8 cellular contexts compared by ENCODE assay signal in genomic region chr11:13384837-13385417, GRCh38.
DNase-seq lines count a peak whose midpoint lies in the region; ATAC-seq and TF ChIP-seq lines count a peak whose summit lies in the region.

No MANE protein-coding gene starts in this region.

- TF ChIP-seq CTCF in Panc1 (IDR thresholded peaks at IDR 0.05) (peak; percentile 82), mammary epithelial cell (conservative IDR thresholded peaks at IDR 0.05 in 1 of 2, IDR thresholded peaks at IDR 0.05 in 1 of 2; ENCODE audit: extremely low read depth in 1 of 2, insufficient read depth in 1 of 2, low read depth in 1 of 2, low read length in 2 of 2) (peak; percentile 67 to 68), liver (IDR thresholded peaks at IDR 0.05; ENCODE audit: low read depth, low read length, missing input control) (peak; percentile 48), upper lobe of right lung (IDR thresholded peaks at IDR 0.05) (peak; percentile 64), suprapubic skin (IDR thresholded peaks at IDR 0.05) (peak in 1 of 2 donors; percentile 38)

- POLR2A ChIA-PET in Panc1 (lab: Charles Lee) = interaction anchor here (0.6 kb wide), 1 partner anchor 227 kb away, joined by 3 read pairs; no protein-coding TSS in a partner anchor

- intact Hi-C loops in Panc1 (cut with micrococcal nuclease; ENCODE audit: unreplicated experiment) (no loop called here), mammary epithelial cell (cut with micrococcal nuclease) (loop anchor here (1.0 to 5.0 kb wide), 3 partner anchors 77 to 202 kb away; partner anchors contain the start of gene BTBD10), upper lobe of right lung (cut with DNase I) (no loop called here)

- H2AFZ ChIP-seq in mammary epithelial cell (ENCODE audit: low read depth, low read length) = no peak overlapping the region

- H3K27ac ChIP-seq in Panc1 (ENCODE audit: low read length) (no peak overlapping the region), mammary epithelial cell (ENCODE audit: insufficient read depth, low read depth, low read length) (no peak overlapping the region), liver (ENCODE audit: low read depth in 1 of 2, low read length in 2 of 2) (no peak overlapping the region), upper lobe of right lung (no peak overlapping the region), suprapubic skin (no peak overlapping the region)

- no peak for TF ChIP-seq EP300 in suprapubic skin (IDR thresholded peaks at IDR 0.05)

- CTCF ChIA-PET in Panc1 (lab: Charles Lee) (interaction anchor here (0.8 to 1.5 kb wide), 3 partner anchors 28 to 421 kb away, joined by 3 to 7 read pairs (median 3); no protein-coding TSS in a partner anchor), mammary epithelial cell (lab: Charles Lee; ENCODE audit: low non-redundant PET) (no interaction called here)

- peak; percentile 62 for ATAC-seq in HG03469 (IDR thresholded peaks at IDR 0.05; ENCODE audit: unreplicated experiment)
- ATAC-seq in Panc1 = peak; percentile 71; the same call in 1 of the 2 replicates
- peak; percentile 27 for ATAC-seq in upper lobe of right lung

- dilution Hi-C loops in mammary epithelial cell (cut with HindIII; ENCODE audit: low sequenced_read_pairs) = no loop called here

- peak; percentile 61 to 63 for TF ChIP-seq RAD21 in liver (IDR thresholded peaks at IDR 0.05)

- no peak overlapping the region for H3K9ac ChIP-seq in mammary epithelial cell (ENCODE audit: insufficient read depth, low read length)
- H3K9ac ChIP-seq in liver (ENCODE audit: low read depth in 1 of 2, low read length in 2 of 2) = no peak overlapping the region

- H3K36me3 ChIP-seq in Panc1 (ENCODE audit: control insufficient read depth, insufficient read depth, low read length) (peaks cover 10% of the 10 kb centered on the region; the same call in 1 of the 2 replicates), mammary epithelial cell (ENCODE audit: insufficient read depth, low read length) (peaks cover 35% of the 10 kb centered on the region), liver (ENCODE audit: control insufficient read depth in 4 of 4, insufficient read depth in 3 of 4, low read depth in 1 of 4, low read length in 3 of 4) (peaks cover 7 to 60% (median 49%) of the 10 kb centered on the region in 4 donors), upper lobe of right lung (peaks cover 88% of the 10 kb centered on the region), suprapubic skin (peaks cover 61% of the 10 kb centered on the region)

- no peaks in the 10 kb centered on the region for H4K20me1 ChIP-seq in mammary epithelial cell (ENCODE audit: insufficient read depth, low read length)

- WGBS in mammary epithelial cell (ENCODE audit: low coverage, missing lambda C conversion rate) = 19% methylated on average over 3 of the region's 3 CpGs
- 23% methylated on average over 3 of the region's 3 CpGs for WGBS in liver
- WGBS in suprapubic skin = 21% methylated on average over 3 of the region's 3 CpGs

- DNase-seq in activated gamma-delta T cell treated with Interleukin-2 at 50 U/mL for 16 hours (peak; percentile 8), activated gamma-delta T cell (lab: John Stamatoyannopoulos, UW) (no peak), Panc1 (ENCODE audit: low read depth, low spot score) (peak; percentile 15), mammary epithelial cell (peak; percentile 22), upper lobe of right lung (no peak), suprapubic skin (ENCODE audit: low spot score in 2 of 2) (no peak)

- H3K4me1 ChIP-seq in Panc1 (ENCODE audit: control insufficient read depth, insufficient read depth, low read length) (no peaks in the 10 kb centered on the region), mammary epithelial cell (ENCODE audit: insufficient read depth, low read length) (no peaks in the 10 kb centered on the region), liver (ENCODE audit: control insufficient read depth in 4 of 4, insufficient read depth in 4 of 4, low read length in 3 of 4) (no peaks in the 10 kb centered on the region), upper lobe of right lung (no peaks in the 10 kb centered on the region), suprapubic skin (no peaks in the 10 kb centered on the region)

- BruUV-seq in Panc1 (replicated peaks; lab: Mats Ljungman, UMichigan) (no TSS peak), mammary epithelial cell (replicated peaks; lab: Mats Ljungman, UMichigan) (no TSS peak)

- H3K4me3 ChIP-seq in Panc1 (ENCODE audit: low read depth in 2 of 2, low read length in 2 of 2) (no peak overlapping the region), mammary epithelial cell (replicated peaks in 1 of 3; ENCODE audit: insufficient read depth in 1 of 3, low read depth in 2 of 3, low read length in 3 of 3) (no peak overlapping the region), liver (ENCODE audit: low read depth in 1 of 3, low read length in 3 of 3) (no peak overlapping the region), upper lobe of right lung (no peak overlapping the region), suprapubic skin (no peak overlapping the region)

- H3K9me3 ChIP-seq in Panc1 (ENCODE audit: control insufficient read depth, insufficient read depth, low read depth, low read length) = no peaks in the 10 kb centered on the region
- H3K9me3 ChIP-seq in mammary epithelial cell (replicated peaks; ENCODE audit: insufficient read depth, low read length) = no peaks in the 10 kb centered on the region
- H3K9me3 ChIP-seq in liver (ENCODE audit: control insufficient read depth in 4 of 4, low read length in 3 of 4) = no peaks in the 10 kb centered on the region
- no peaks in the 10 kb centered on the region for H3K9me3 ChIP-seq in upper lobe of right lung
- no peaks in the 10 kb centered on the region for H3K9me3 ChIP-seq in suprapubic skin

- H3K27me3 ChIP-seq in Panc1 (ENCODE audit: control insufficient read depth, insufficient read depth, low read length) = no peaks in the 10 kb centered on the region
- no peaks in the 10 kb centered on the region for H3K27me3 ChIP-seq in mammary epithelial cell (ENCODE audit: insufficient read depth, low read length)
- H3K27me3 ChIP-seq in liver (ENCODE audit: control insufficient read depth in 4 of 4, insufficient read depth in 4 of 4, low read length in 3 of 4) = no peaks in the 10 kb centered on the region
- no peaks in the 10 kb centered on the region for H3K27me3 ChIP-seq in upper lobe of right lung
- no peaks in the 10 kb centered on the region for H3K27me3 ChIP-seq in suprapubic skin

- in situ Hi-C loops in Panc1 (cut with HindIII; ENCODE audit: low pct_unique_long_range_greater_than_20kb, low sequenced_read_pairs) = no loop called here
- in situ Hi-C loops in mammary epithelial cell (cut with MboI; ENCODE audit: low sequenced_read_pairs in 2 of 2) = no loop called here

- H3K4me2 ChIP-seq in mammary epithelial cell (ENCODE audit: insufficient read depth, low read depth, low read length) = no peak overlapping the region

- no peaks in the 10 kb centered on the region for H3K79me2 ChIP-seq in mammary epithelial cell (ENCODE audit: insufficient read depth, low read length)

- TF ChIP-seq POLR2A in suprapubic skin (IDR thresholded peaks at IDR 0.05) = no peak

TF ChIP-seq in liver, 16 proteins besides CTCF, POLR2A, EP300 and RAD21 (continues in another document):
- TF ChIP-seq HNF4A (conservative IDR thresholded peaks at IDR 0.05) (no peak), ZBTB33 (IDR thresholded peaks at IDR 0.05) (no peak), YY1 (IDR thresholded peaks at IDR 0.05) (no peak), RXRA (IDR thresholded peaks at IDR 0.05) (no peak), SP1 (IDR thresholded peaks at IDR 0.05) (no peak), GABPA (IDR thresholded peaks at IDR 0.05 in 1 of 2, conservative IDR thresholded peaks at IDR 0.05 in 1 of 2) (no peak), JUND (IDR thresholded peaks at IDR 0.05) (no peak), TAF1 (conservative IDR thresholded peaks at IDR 0.05) (no peak), HNF4G (IDR thresholded peaks at IDR 0.05) (no peak), NR2F2 (IDR thresholded peaks at IDR 0.05) (no peak)
- TF ChIP-seq, protein P1, sequence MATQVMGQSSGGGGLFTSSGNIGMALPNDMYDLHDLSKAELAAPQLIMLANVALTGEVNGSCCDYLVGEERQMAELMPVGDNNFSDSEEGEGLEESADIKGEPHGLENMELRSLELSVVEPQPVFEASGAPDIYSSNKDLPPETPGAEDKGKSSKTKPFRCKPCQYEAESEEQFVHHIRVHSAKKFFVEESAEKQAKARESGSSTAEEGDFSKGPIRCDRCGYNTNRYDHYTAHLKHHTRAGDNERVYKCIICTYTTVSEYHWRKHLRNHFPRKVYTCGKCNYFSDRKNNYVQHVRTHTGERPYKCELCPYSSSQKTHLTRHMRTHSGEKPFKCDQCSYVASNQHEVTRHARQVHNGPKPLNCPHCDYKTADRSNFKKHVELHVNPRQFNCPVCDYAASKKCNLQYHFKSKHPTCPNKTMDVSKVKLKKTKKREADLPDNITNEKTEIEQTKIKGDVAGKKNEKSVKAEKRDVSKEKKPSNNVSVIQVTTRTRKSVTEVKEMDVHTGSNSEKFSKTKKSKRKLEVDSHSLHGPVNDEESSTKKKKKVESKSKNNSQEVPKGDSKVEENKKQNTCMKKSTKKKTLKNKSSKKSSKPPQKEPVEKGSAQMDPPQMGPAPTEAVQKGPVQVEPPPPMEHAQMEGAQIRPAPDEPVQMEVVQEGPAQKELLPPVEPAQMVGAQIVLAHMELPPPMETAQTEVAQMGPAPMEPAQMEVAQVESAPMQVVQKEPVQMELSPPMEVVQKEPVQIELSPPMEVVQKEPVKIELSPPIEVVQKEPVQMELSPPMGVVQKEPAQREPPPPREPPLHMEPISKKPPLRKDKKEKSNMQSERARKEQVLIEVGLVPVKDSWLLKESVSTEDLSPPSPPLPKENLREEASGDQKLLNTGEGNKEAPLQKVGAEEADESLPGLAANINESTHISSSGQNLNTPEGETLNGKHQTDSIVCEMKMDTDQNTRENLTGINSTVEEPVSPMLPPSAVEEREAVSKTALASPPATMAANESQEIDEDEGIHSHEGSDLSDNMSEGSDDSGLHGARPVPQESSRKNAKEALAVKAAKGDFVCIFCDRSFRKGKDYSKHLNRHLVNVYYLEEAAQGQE (IDR thresholded peaks at IDR 0.05) = no peak

Comparison
In these comparisons a context has a peak if more than half of its experiments do, and no peak if none do; other contexts are left out.
1. DNase-seq: peak in activated gamma-delta T cell treated with Interleukin-2 at 50 U/mL for 16 hours (single experiment), Panc1 (single experiment) and mammary epithelial cell (single experiment); none in activated gamma-delta T cell (single experiment), upper lobe of right lung (single experiment) and suprapubic skin (0 of 2).
2. Peak in every context shown above with its lines, with median percentiles within 50 percentile points of each other: ATAC-seq.